In genomic region chr11:134464196-134464595, GRCh38 we compare ENCODE assay signal across 27 cellular contexts.
"Had no signal": no experiment of that assay in that cellular context is flagged by ENCODE, and none has a peak within 500 bp of the region (broad histone marks: within the 10 kb centered on the region; RNA-seq: fewer than 3 reads in every experiment).

No MANE protein-coding gene starts in this region.

- H3K4me1 Mint-ChIP-seq: activated naive CD4-positive, alpha-beta T cell treated with anti-CD3 and anti-CD28 coated beads, Interleukin-2, amount 10 ng/mL, durations not matched to agents 7 days and 5 days; activated naive CD8-positive, alpha-beta T cell treated with anti-CD3 and anti-CD28 coated beads for 36 hours; T-cell had no signal

- H3K4me3 ChIP-seq: cardiac muscle cell, K562, SK-N-MC had no signal

- H3K36me3 ChIP-seq: brain microvascular endothelial cell, cardiac muscle cell, WERI-Rb-1 had no signal

- DNase-seq: activated CD4-positive, alpha-beta T cell treated with anti-CD3 and anti-CD28 coated beads for 4 hours; activated CD8-positive, alpha-beta memory T cell treated with anti-CD3 and anti-CD28 coated beads, Interleukin-2, amount 50 U/mL, for 4 hours; activated CD8-positive, alpha-beta T cell treated with anti-CD3 and anti-CD28 coated beads for 36 hours; activated gamma-delta T cell treated with Interleukin-2 at 50 U/mL for 16 hours; activated naive CD4-positive, alpha-beta T cell treated with anti-CD3 and anti-CD28 coated beads, Interleukin-2, amount 10 ng/mL, durations not matched to agents 7 days and 5 days; activated naive CD8-positive, alpha-beta T cell treated with anti-CD3 and anti-CD28 coated beads for 36 hours; activated T-cell treated with anti-CD3 and anti-CD28 coated beads, Interleukin-2, amount 50 U/mL, for 72 hours; brain microvascular endothelial cell; Kasumi-1; NCI-H1105 treated with DMSO at 0.1 percent for 48 hours; NCI-H1436 treated with DMSO at 0.1 percent for 48 hours; NCI-H187 treated with DMSO at 0.1 percent for 48 hours; NCI-H2171 treated with DMSO at 0.1 percent for 48 hours; NCI-H226; NCI-H69; NK-92 treated with Interleukin-12 subunit alpha and Interleukin-12 subunit beta, amount 100 ng/mL, for 24 hours; OCI-M1; RPMI8226; T-cell; WERI-Rb-1 had no signal

- H3K36me3 Mint-ChIP-seq: activated naive CD4-positive, alpha-beta T cell treated with anti-CD3 and anti-CD28 coated beads, Interleukin-2, amount 10 ng/mL, durations not matched to agents 7 days and 5 days; activated naive CD8-positive, alpha-beta T cell treated with anti-CD3 and anti-CD28 coated beads for 36 hours; T-cell had no signal

- H3K4me3 Mint-ChIP-seq: activated CD8-positive, alpha-beta T cell treated with anti-CD3 and anti-CD28 coated beads for 36 hours; activated naive CD4-positive, alpha-beta T cell treated with anti-CD3 and anti-CD28 coated beads, Interleukin-2, amount 10 ng/mL, durations not matched to agents 7 days and 5 days; activated naive CD8-positive, alpha-beta T cell treated with anti-CD3 and anti-CD28 coated beads for 36 hours; activated T-cell treated with anti-CD3 and anti-CD28 coated beads, Interleukin-2, amount 50 U/mL, for 72 hours; T-cell had no signal

- H3K27me3 ChIP-seq: brain microvascular endothelial cell had no signal

- H3K27ac ChIP-seq: brain microvascular endothelial cell, cardiac muscle cell, SK-N-MC, WERI-Rb-1 had no signal

- H3K27ac Mint-ChIP-seq: activated CD8-positive, alpha-beta T cell treated with anti-CD3 and anti-CD28 coated beads for 36 hours; activated naive CD4-positive, alpha-beta T cell treated with anti-CD3 and anti-CD28 coated beads, Interleukin-2, amount 10 ng/mL, durations not matched to agents 7 days and 5 days; activated naive CD8-positive, alpha-beta T cell treated with anti-CD3 and anti-CD28 coated beads for 36 hours; activated T-cell treated with anti-CD3 and anti-CD28 coated beads, Interleukin-2, amount 50 U/mL, for 72 hours; activated T-helper 2 cell treated with anti-CD3 and anti-CD28 coated beads, Interferon-gamma antibody, Interleukin-2, Interleukin-4, amounts not matched to agents 10 μg/mL and 5 μg/mL and 100 μg/mL, durations not matched to agents 14 hours and 24 hours and 36 hours; T-cell had no signal

- H3K9me3 Mint-ChIP-seq: activated CD8-positive, alpha-beta T cell treated with anti-CD3 and anti-CD28 coated beads for 36 hours; activated naive CD4-positive, alpha-beta T cell treated with anti-CD3 and anti-CD28 coated beads, Interleukin-2, amount 10 ng/mL, durations not matched to agents 7 days and 5 days; activated naive CD8-positive, alpha-beta T cell treated with anti-CD3 and anti-CD28 coated beads for 36 hours; activated T-helper 2 cell treated with anti-CD3 and anti-CD28 coated beads, Interferon-gamma antibody, Interleukin-2, Interleukin-4, amounts not matched to agents 10 μg/mL and 5 μg/mL and 100 μg/mL, durations not matched to agents 14 hours and 24 hours and 36 hours; T-cell had no signal

- ATAC-seq: activated CD4-positive, CD25-positive, alpha-beta regulatory T cell treated with anti-CD3 and anti-CD28 coated beads, Interleukin-2, amount 50 U/mL, for 24 hours; activated CD8-positive, alpha-beta T cell treated with anti-CD3 and anti-CD28 coated beads for 36 hours; activated T-cell treated with anti-CD3 and anti-CD28 coated beads, Interleukin-2, amount 50 U/mL, for 72 hours; K562; Panc1; Right ventricle myocardium inferior; T-cell had no signal
